8 cellular contexts compared by ENCODE assay signal in the genomic region with DNA sequence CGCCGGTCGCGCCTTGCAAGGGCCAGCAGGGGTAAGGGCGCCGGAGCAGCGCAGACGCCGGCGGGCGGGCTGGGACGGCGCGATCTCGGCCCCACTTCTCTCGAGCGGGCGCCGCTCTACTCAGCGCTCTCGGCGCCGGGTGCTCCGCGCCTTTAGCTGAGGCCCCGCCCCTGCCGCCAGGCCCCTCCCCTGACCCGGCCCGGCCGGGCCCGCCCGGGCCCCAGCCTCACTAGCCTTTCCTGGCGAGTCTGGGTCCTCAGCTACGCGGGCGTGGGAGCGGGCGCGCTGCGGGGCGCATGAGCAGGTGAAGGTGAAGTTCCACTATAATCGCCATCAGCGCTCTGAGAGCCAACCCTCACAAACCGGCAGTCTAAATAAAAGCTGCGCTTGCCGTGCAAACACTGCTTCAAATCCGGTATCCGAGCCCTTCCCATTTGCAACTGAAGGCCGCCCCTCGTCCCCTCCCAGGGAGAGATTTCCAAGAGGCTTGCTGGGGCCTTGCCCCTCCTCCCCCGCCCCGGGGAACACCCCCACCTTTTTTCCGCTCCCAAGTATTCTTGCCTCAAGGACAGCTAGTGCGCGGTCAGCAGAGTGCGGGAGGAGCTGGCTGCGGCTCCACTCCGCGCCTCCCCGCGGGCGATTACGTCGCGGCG. TPM values are rescaled to one million over a fixed set of nuclear protein-coding genes. Genes with fewer than 3 reads are reported as not detected.
DNase-seq lines count a peak whose midpoint lies in the region; ATAC-seq and TF ChIP-seq lines count a peak whose summit lies in the region.

A gene with protein sequence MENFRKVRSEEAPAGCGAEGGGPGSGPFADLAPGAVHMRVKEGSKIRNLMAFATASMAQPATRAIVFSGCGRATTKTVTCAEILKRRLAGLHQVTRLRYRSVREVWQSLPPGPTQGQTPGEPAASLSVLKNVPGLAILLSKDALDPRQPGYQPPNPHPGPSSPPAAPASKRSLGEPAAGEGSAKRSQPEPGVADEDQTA (minus strand): TSS at position 125 of the 653 bp plus-strand sequence. CDS start 189 bp downstream, outside the sequence.

- H3K4me3 Mint-ChIP-seq in progenitor cell of endocrine pancreas (ENCODE audit: low read depth), result peak within 1 kb of the TSS; percentile 53

- H3K79me2 ChIP-seq in Karpas-422 (ENCODE audit: low read length), result no peaks in the 10 kb centered on the region

- H4K20me1 ChIP-seq in Karpas-422 (ENCODE audit: insufficient read depth, low read depth, low read length), result peaks cover 23% of the 10 kb centered on the region

- H3K36me3 ChIP-seq in Karpas-422 (ENCODE audit: insufficient read depth, low read length), result no peaks in the 10 kb centered on the region
- no peaks in the 10 kb centered on the region for H3K36me3 ChIP-seq in upper lobe of right lung

- peak within 1 kb of the TSS; percentile 99 for H3K4me2 ChIP-seq in Karpas-422 (ENCODE audit: low read depth, low read length, poor library complexity, severe bottlenecking)

- DNase-seq in DMS153 (lab: John Stamatoyannopoulos, UW) (peak; percentile 66), Karpas-422 (peak; percentile 91), SW 1271 (lab: John Stamatoyannopoulos, UW) (peak; percentile 89 to 93), left ventricle myocardium superior (peak; percentile 89), progenitor cell of endocrine pancreas (ENCODE audit: low spot score, unreplicated experiment) (peak; percentile 36), upper lobe of right lung (peak; percentile 94)

- H3K4me3 ChIP-seq in Karpas-422 (ENCODE audit: low read length) (peak within 1 kb of the TSS; percentile 68), upper lobe of right lung (peak within 1 kb of the TSS; percentile 81)

- H3K27ac ChIP-seq in Karpas-422 (ENCODE audit: low read length), result no peak within 1 kb of the TSS
- peak within 1 kb of the TSS; percentile 2 for H3K27ac ChIP-seq in angular gyrus (ENCODE audit: low read depth, low read length)
- peak within 1 kb of the TSS; percentile 88 for H3K27ac ChIP-seq in upper lobe of right lung

- no peaks in the 10 kb centered on the region for H3K9me2 ChIP-seq in Karpas-422 (replicated peaks; ENCODE audit: insufficient read depth, low read length)

- H3K9ac ChIP-seq in Karpas-422 (ENCODE audit: low read length), result peak within 1 kb of the TSS; percentile 68

- intact Hi-C loops in left ventricle myocardium superior (cut with micrococcal nuclease) (no loop called here), upper lobe of right lung (cut with DNase I) (no loop called here)

- H3K4me1 ChIP-seq in Karpas-422 (ENCODE audit: low read length) (peaks cover 58% of the 10 kb centered on the region), upper lobe of right lung (peaks cover 44% of the 10 kb centered on the region)

- H3K9me3 ChIP-seq in Karpas-422 (ENCODE audit: low read length) (no peaks in the 10 kb centered on the region), upper lobe of right lung (no peaks in the 10 kb centered on the region)

- peak; percentile 87 for ATAC-seq in GM21528 (IDR thresholded peaks at IDR 0.05; ENCODE audit: low FRiP score, unreplicated experiment)
- peak; percentile 91 for ATAC-seq in left ventricle myocardium superior
- ATAC-seq in upper lobe of right lung, result peak; percentile 91

- peak within 1 kb of the TSS; percentile 45 for H3K27ac Mint-ChIP-seq in progenitor cell of endocrine pancreas

- no peaks in the 10 kb centered on the region for H3K27me3 ChIP-seq in Karpas-422 (ENCODE audit: low read length)
- no peaks in the 10 kb centered on the region for H3K27me3 ChIP-seq in upper lobe of right lung

- peak within 1 kb of the TSS; percentile 86 for H2AFZ ChIP-seq in Karpas-422 (ENCODE audit: low read length)

- H3K4me1 Mint-ChIP-seq in progenitor cell of endocrine pancreas (ENCODE audit: low read depth), result peaks cover 5% of the 10 kb centered on the region

- peaks cover 64% of the 10 kb centered on the region for H3K27me3 Mint-ChIP-seq in progenitor cell of endocrine pancreas

- no peaks in the 10 kb centered on the region for H3K36me3 Mint-ChIP-seq in progenitor cell of endocrine pancreas (ENCODE audit: insufficient read depth)

- no peaks in the 10 kb centered on the region for H3K9me3 Mint-ChIP-seq in progenitor cell of endocrine pancreas (ENCODE audit: low read depth)

- TF ChIP-seq CTCF in progenitor cell of endocrine pancreas (IDR thresholded peaks at IDR 0.05; ENCODE audit: unreplicated experiment) (no peak), upper lobe of right lung (IDR thresholded peaks at IDR 0.05) (no peak)

RNA-seq across cellular contexts. Expression of the gene that starts here (rescaled TPM):
- total RNA-seq in Karpas-422 (2014; rRNA removed; shearing (Covaris generic); ENCODE audit: low replicate concordance), result 4.1 and 8.1 TPM in 2 replicates
- 2.3 TPM for total RNA-seq in left ventricle myocardium superior
- 0.74 and 1.1 TPM in 2 replicates for total RNA-seq in progenitor cell of endocrine pancreas
- 20.2 TPM for total RNA-seq in upper lobe of right lung

Comparison
In these comparisons a context has a peak if more than half of its experiments do, and no peak if none do; other contexts are left out.
1. DNase-seq: peak in every context shown above with its lines; median percentile 94 in upper lobe of right lung; 91 in Karpas-422; 91 in SW 1271; 89 in left ventricle myocardium superior; 66 in DMS153; 36 in progenitor cell of endocrine pancreas.